22 cellular contexts compared by ENCODE assay signal in genomic region chr1:71037829-71038620, GRCh38. TPM values are rescaled to one million over a fixed set of nuclear protein-coding genes. Genes with fewer than 3 reads are reported as not detected.
"Had no signal": no experiment of that assay in that cellular context is flagged by ENCODE, and none has a peak within 500 bp of the region (broad histone marks: within the 10 kb centered on the region; RNA-seq: fewer than 3 reads in every experiment).

No MANE protein-coding gene starts in this region.

- H3K4me1 Mint-ChIP-seq: activated CD4-positive, alpha-beta T cell treated with anti-CD3 and anti-CD28 coated beads, Interleukin-2, amount 10 ng/mL, durations not matched to agents 7 days and 5 days; activated naive CD4-positive, alpha-beta T cell treated with anti-CD3 and anti-CD28 coated beads, Interleukin-2, amount 10 ng/mL, durations not matched to agents 7 days and 5 days; WTC11 had no signal

- DNase-seq: activated CD4-positive, alpha-beta memory T cell treated with anti-CD3 and anti-CD28 coated beads for 36 hours; activated CD4-positive, alpha-beta T cell treated with anti-CD3 and anti-CD28 coated beads, Interleukin-2, amount 10 ng/mL, durations not matched to agents 7 days and 5 days; activated CD4-positive, CD25-positive, alpha-beta regulatory T cell treated with anti-CD3 and anti-CD28 coated beads, Interleukin-2, amount 50 U/mL, for 72 hours; activated gamma-delta T cell treated with Interleukin-2 at 50 U/mL for 16 hours; activated naive CD4-positive, alpha-beta T cell treated with anti-CD3 and anti-CD28 coated beads, Interleukin-2, amount 10 ng/mL, durations not matched to agents 7 days and 5 days; activated naive CD8-positive, alpha-beta T cell treated with anti-CD3 and anti-CD28 coated beads for 36 hours; activated T-cell treated with anti-CD3 and anti-CD28 coated beads for 4 hours; cerebellar nuclear complex; MG63; NCI-H1105 treated with DMSO at 0.1 percent for 48 hours; NCI-H1436 treated with DMSO at 0.1 percent for 48 hours; NCI-H187; NCI-H2081 treated with DMSO at 0.1 percent for 48 hours; NCI-H446; NCI-H524; PC-3; SHP77 treated with DMSO at 0.1 percent for 48 hours; T-helper 9 cell had no signal

- H3K4me3 Mint-ChIP-seq: activated CD4-positive, alpha-beta memory T cell treated with anti-CD3 and anti-CD28 coated beads for 36 hours; activated CD4-positive, alpha-beta T cell treated with anti-CD3 and anti-CD28 coated beads, Interleukin-2, amount 10 ng/mL, durations not matched to agents 7 days and 5 days; activated naive CD4-positive, alpha-beta T cell treated with anti-CD3 and anti-CD28 coated beads, Interleukin-2, amount 10 ng/mL, durations not matched to agents 7 days and 5 days; activated naive CD8-positive, alpha-beta T cell treated with anti-CD3 and anti-CD28 coated beads for 36 hours; T-helper 1 cell treated with Interleukin-12 subunit alpha and Interleukin-12 subunit beta and Interleukin-4 antibody, amounts not matched to agents 30 μg/mL and 1 μg/mL, for 36 hours; WTC11 had no signal

- H3K27me3 ChIP-seq: MG63 had no signal

- H3K9me3 ChIP-seq: MG63 had no signal

- H3K4me3 ChIP-seq: MG63 had no signal

- H3K9me3 Mint-ChIP-seq: activated CD4-positive, alpha-beta memory T cell treated with anti-CD3 and anti-CD28 coated beads for 36 hours; activated CD4-positive, alpha-beta T cell treated with anti-CD3 and anti-CD28 coated beads, Interleukin-2, amount 10 ng/mL, durations not matched to agents 7 days and 5 days; activated naive CD4-positive, alpha-beta T cell treated with anti-CD3 and anti-CD28 coated beads, Interleukin-2, amount 10 ng/mL, durations not matched to agents 7 days and 5 days; activated naive CD8-positive, alpha-beta T cell treated with anti-CD3 and anti-CD28 coated beads for 36 hours; T-helper 1 cell treated with Interleukin-12 subunit alpha and Interleukin-12 subunit beta and Interleukin-4 antibody, amounts not matched to agents 30 μg/mL and 1 μg/mL, for 36 hours; WTC11 had no signal

- H3K36me3 ChIP-seq: MG63 had no signal

- FAIRE-seq: RCC 7860 had no signal

- H3K27ac Mint-ChIP-seq: activated CD4-positive, alpha-beta memory T cell treated with anti-CD3 and anti-CD28 coated beads for 36 hours; activated CD4-positive, alpha-beta T cell treated with anti-CD3 and anti-CD28 coated beads, Interleukin-2, amount 10 ng/mL, durations not matched to agents 7 days and 5 days; activated naive CD4-positive, alpha-beta T cell treated with anti-CD3 and anti-CD28 coated beads, Interleukin-2, amount 10 ng/mL, durations not matched to agents 7 days and 5 days; activated naive CD8-positive, alpha-beta T cell treated with anti-CD3 and anti-CD28 coated beads for 36 hours; T-helper 1 cell treated with Interleukin-12 subunit alpha and Interleukin-12 subunit beta and Interleukin-4 antibody, amounts not matched to agents 30 μg/mL and 1 μg/mL, for 36 hours; WTC11 had no signal

- ATAC-seq: WTC11 had no signal

- H3K36me3 Mint-ChIP-seq: activated CD4-positive, alpha-beta memory T cell treated with anti-CD3 and anti-CD28 coated beads for 36 hours; activated naive CD4-positive, alpha-beta T cell treated with anti-CD3 and anti-CD28 coated beads, Interleukin-2, amount 10 ng/mL, durations not matched to agents 7 days and 5 days; activated naive CD8-positive, alpha-beta T cell treated with anti-CD3 and anti-CD28 coated beads for 36 hours; WTC11 had no signal

RNA-seq across cellular contexts. Expression of gene PTGER3, which starts 9.6 kb away (rescaled TPM):
- total RNA-seq: activated CD4-positive, alpha-beta memory T cell treated with anti-CD3 and anti-CD28 coated beads for 36 hours; activated CD8-positive, alpha-beta memory T cell treated with anti-CD3 and anti-CD28 coated beads for 36 hours; activated naive CD8-positive, alpha-beta T cell treated with anti-CD3 and anti-CD28 coated beads for 36 hours had no signal
